13 cellular contexts compared by ENCODE assay signal in the genomic region with DNA sequence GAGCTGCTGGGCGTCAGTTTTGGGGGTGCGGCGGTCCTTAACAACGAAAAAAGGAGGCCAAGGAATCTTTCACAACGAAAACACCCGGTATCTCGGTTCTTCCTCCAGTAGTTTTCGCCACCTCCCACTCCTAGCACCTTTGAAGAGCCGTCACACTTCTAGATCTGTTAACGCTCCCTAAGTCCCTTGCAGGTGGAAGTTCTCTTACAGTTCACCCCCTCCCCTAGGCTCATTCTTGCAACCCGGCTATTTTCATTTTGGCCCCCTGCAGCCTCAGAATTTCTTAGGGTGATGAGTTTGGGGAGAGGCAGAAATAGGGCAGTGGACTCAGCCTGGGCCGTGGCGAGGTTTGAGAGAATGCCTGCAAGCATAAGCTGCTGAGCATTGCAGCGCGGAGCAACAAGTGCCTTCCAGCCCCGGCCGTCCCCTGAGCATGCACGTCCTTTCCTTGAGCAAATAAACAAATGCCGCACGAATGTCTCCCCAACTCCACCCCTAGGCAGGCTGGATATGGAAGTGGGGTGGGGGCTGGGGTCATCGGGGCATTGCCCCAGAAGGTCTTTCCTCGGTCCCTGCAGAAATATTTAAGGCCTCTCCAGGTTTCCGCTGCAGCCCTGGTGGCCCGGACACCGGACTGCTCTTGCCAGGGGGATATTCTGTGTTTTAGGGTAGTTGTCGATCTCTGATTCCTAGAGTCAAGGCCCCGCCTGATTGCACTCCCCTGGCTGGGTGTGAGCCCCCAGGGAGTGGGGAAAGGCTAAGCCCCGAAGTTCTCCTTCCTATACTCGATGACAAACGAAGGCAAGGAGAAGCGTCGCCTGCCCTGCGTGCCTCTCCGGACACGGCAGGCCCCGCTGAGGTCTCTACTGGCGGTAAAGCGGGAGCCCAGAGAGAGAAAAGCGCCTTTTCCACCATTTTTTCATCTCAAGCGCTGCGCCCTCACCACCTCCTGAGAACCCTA. TPM values are rescaled to one million over a fixed set of nuclear protein-coding genes. Genes with fewer than 3 reads are reported as not detected.
DNase-seq lines count a peak whose midpoint lies in the region; ATAC-seq and TF ChIP-seq lines count a peak whose summit lies in the region.
"Had no signal": no experiment of that assay in that cellular context is flagged by ENCODE, and none has a peak within 500 bp of the region (broad histone marks: within the 10 kb centered on the region; RNA-seq: fewer than 3 reads in every experiment).

No MANE protein-coding gene starts in this region.

- H3K36me3 ChIP-seq in cardiac muscle cell (no peaks in the 10 kb centered on the region), heart right ventricle (no peaks in the 10 kb centered on the region), iPS-18a (ENCODE audit: control insufficient read depth, low read depth, low read length) (no peaks in the 10 kb centered on the region), breast epithelium (no peaks in the 10 kb centered on the region)
- H3K36me3 ChIP-seq: thyroid gland had no signal

- TF ChIP-seq CTCF in cardiac muscle cell (IDR thresholded peaks at IDR 0.05; ENCODE audit: low read depth, low read length), result no peak
- TF ChIP-seq CTCF in heart right ventricle (IDR thresholded peaks at IDR 0.05), result no peak
- no peak for TF ChIP-seq CTCF in type B pancreatic cell (conservative IDR thresholded peaks at IDR 0.05)
- no peak for TF ChIP-seq CTCF in breast epithelium (IDR thresholded peaks at IDR 0.05)

- H3K9me3 Mint-ChIP-seq in activated CD8-positive, alpha-beta T cell treated with anti-CD3 and anti-CD28 coated beads, Interleukin-2, amount 10 ng/mL, durations not matched to agents 7 days and 5 days (ENCODE audit: insufficient read depth), result no peaks in the 10 kb centered on the region
- H3K9me3 Mint-ChIP-seq in type B pancreatic cell, result no peaks in the 10 kb centered on the region

- no peak overlapping the region for H3K27ac Mint-ChIP-seq in activated CD8-positive, alpha-beta T cell treated with anti-CD3 and anti-CD28 coated beads, Interleukin-2, amount 10 ng/mL, durations not matched to agents 7 days and 5 days
- H3K27ac Mint-ChIP-seq in type B pancreatic cell, result no peak overlapping the region

- H3K9ac ChIP-seq in iPS-18a (ENCODE audit: low read length), result peak overlapping the region; percentile 22

- POLR2A ChIA-PET in activated CD8-positive, alpha-beta T cell treated with anti-CD3 and anti-CD28 coated beads, Interleukin-2, amount 10 ng/mL, durations not matched to agents 7 days and 5 days (lab: Charles Lee), result no interaction called here
- POLR2A ChIA-PET in HEK293T (lab: Yijun Ruan, JAX), result no interaction called here

- intact Hi-C loops in heart right ventricle (cut with DNase I) (loop anchor here in 1 of 10 donors (5.0 kb wide), 1 partner anchor 1738 kb away; no protein-coding TSS in a partner anchor), breast epithelium (cut with DNase I; ENCODE audit: low total_unique reads) (no loop called here)

- peaks cover 2% of the 10 kb centered on the region for H3K36me3 Mint-ChIP-seq in activated CD8-positive, alpha-beta T cell treated with anti-CD3 and anti-CD28 coated beads, Interleukin-2, amount 10 ng/mL, durations not matched to agents 7 days and 5 days (ENCODE audit: low read depth)
- no peaks in the 10 kb centered on the region for H3K36me3 Mint-ChIP-seq in type B pancreatic cell

- 4% methylated on average over 41 of the region's 41 CpGs for WGBS in heart right ventricle, 2 donors

- H3K4me1 ChIP-seq in cardiac muscle cell (ENCODE audit: low read depth) (peaks cover 22% of the 10 kb centered on the region), heart right ventricle (peaks cover 8 to 75% (median 50%) of the 10 kb centered on the region in 9 donors), iPS-18a (ENCODE audit: control insufficient read depth, low read depth, low read length) (peaks cover 15% of the 10 kb centered on the region), breast epithelium (peaks cover 0 to 29% of the 10 kb centered on the region in 2 donors)

- H3K9me3 ChIP-seq in cardiac muscle cell (ENCODE audit: low read depth) (no peaks in the 10 kb centered on the region), heart right ventricle (no peaks in the 10 kb centered on the region), iPS-18a (ENCODE audit: control insufficient read depth, low read depth, low read length) (no peaks in the 10 kb centered on the region), breast epithelium (no peaks in the 10 kb centered on the region)
- H3K9me3 ChIP-seq: thyroid gland had no signal

- no peak overlapping the region for H3K27ac ChIP-seq in cardiac muscle cell
- H3K27ac ChIP-seq in heart right ventricle, result no peak overlapping the region
- H3K27ac ChIP-seq in iPS-18a (ENCODE audit: low read length), result no peak overlapping the region
- no peak overlapping the region for H3K27ac ChIP-seq in breast epithelium
- H3K27ac ChIP-seq: HL-60, thyroid gland had no signal

- H3K4me1 Mint-ChIP-seq in activated CD8-positive, alpha-beta T cell treated with anti-CD3 and anti-CD28 coated beads, Interleukin-2, amount 10 ng/mL, durations not matched to agents 7 days and 5 days (ENCODE audit: low read depth), result peaks cover 29% of the 10 kb centered on the region
- peaks cover 10% of the 10 kb centered on the region for H3K4me1 Mint-ChIP-seq in type B pancreatic cell (ENCODE audit: unreplicated experiment)

- peak overlapping the region; percentile 46 for H3K4me3 Mint-ChIP-seq in activated CD8-positive, alpha-beta T cell treated with anti-CD3 and anti-CD28 coated beads, Interleukin-2, amount 10 ng/mL, durations not matched to agents 7 days and 5 days
- H3K4me3 Mint-ChIP-seq in type B pancreatic cell, result peak overlapping the region; percentile 82

- ATAC-seq in heart right ventricle, result no peak
- peak; percentile 31 for ATAC-seq in activated CD8-positive, alpha-beta T cell treated with anti-CD3 and anti-CD28 coated beads, Interleukin-2, amount 10 ng/mL, durations not matched to agents 7 days and 5 days

- DNase-seq in cardiac muscle cell (ENCODE audit: low read depth in 1 of 2, low spot score in 1 of 2) (peak in 1 of 2 donors; percentile 63), heart right ventricle (no peak), type B pancreatic cell (ENCODE audit: extremely low spot score, unreplicated experiment) (no peak), breast epithelium (ENCODE audit: low spot score in 2 of 2) (no peak), HEK293T (ENCODE audit: extremely low spot score) (no peak), 8988T (no peak)
- no peak for DNase-seq in activated CD8-positive, alpha-beta T cell treated with anti-CD3 and anti-CD28 coated beads, Interleukin-2, amount 10 ng/mL, durations not matched to agents 7 days and 5 days
- DNase-seq: COR-L47, NCI-H2029 treated with DMSO at 0.1 percent for 48 hours, thyroid gland had no signal

- H3K27me3 ChIP-seq in cardiac muscle cell (peaks cover 100% of the 10 kb centered on the region), heart right ventricle (peaks cover 24 to 100% (median 100%) of the 10 kb centered on the region in 7 donors), iPS-18a (ENCODE audit: control insufficient read depth, insufficient read depth, low read length) (peaks cover 86% of the 10 kb centered on the region), breast epithelium (peaks cover 3 to 97% of the 10 kb centered on the region in 2 donors)

- H3K4me3 ChIP-seq in cardiac muscle cell (peak overlapping the region; percentile 27), heart right ventricle (peak overlapping the region in 5 of 10 donors; percentile 2 to 49 (median 45)), iPS-18a (ENCODE audit: low read length) (peak overlapping the region; percentile 84), breast epithelium (peak overlapping the region in 1 of 3 donors; percentile 62)

- H3K27me3 Mint-ChIP-seq in activated CD8-positive, alpha-beta T cell treated with anti-CD3 and anti-CD28 coated beads, Interleukin-2, amount 10 ng/mL, durations not matched to agents 7 days and 5 days (ENCODE audit: low read depth), result peaks cover 86% of the 10 kb centered on the region
- peaks cover 97% of the 10 kb centered on the region for H3K27me3 Mint-ChIP-seq in type B pancreatic cell

- no peak for TF ChIP-seq POLR2A in breast epithelium (IDR thresholded peaks at IDR 0.05)

- CTCF ChIA-PET in activated CD8-positive, alpha-beta T cell treated with anti-CD3 and anti-CD28 coated beads, Interleukin-2, amount 10 ng/mL, durations not matched to agents 7 days and 5 days (lab: Charles Lee), result no interaction called here
- CTCF ChIA-PET in HEK293T (lab: Yijun Ruan, JAX), result interaction anchor here (0.8 kb wide), 1 partner anchor 9 kb away, joined by 4 read pairs; no protein-coding TSS in a partner anchor

TF ChIP-seq in HEK293T, 16 proteins besides CTCF, POLR2A, EP300 and RAD21 (continues in another document):
- TF ChIP-seq FOXM1 (IDR thresholded peaks at IDR 0.05; ENCODE audit: borderline replicate concordance) (no peak), SP1 (IDR thresholded peaks at IDR 0.05) (no peak), ZNF384 (IDR thresholded peaks at IDR 0.05) (no peak), ELF4 (IDR thresholded peaks at IDR 0.05) (no peak), TARDBP (IDR thresholded peaks at IDR 0.05) (no peak), LEF1 (IDR thresholded peaks at IDR 0.05; ENCODE audit: borderline replicate concordance) (no peak), CTBP1 (IDR thresholded peaks at IDR 0.05; ENCODE audit: borderline replicate concordance) (no peak), FOXA1 (IDR thresholded peaks at IDR 0.05) (no peak), NFRKB (IDR thresholded peaks at IDR 0.05) (no peak), FOXK2 (IDR thresholded peaks at IDR 0.05) (no peak), L3MBTL2 (conservative IDR thresholded peaks at IDR 0.05) (no peak), HDGF (IDR thresholded peaks at IDR 0.05; ENCODE audit: borderline replicate concordance) (no peak), SUZ12 (IDR thresholded peaks at IDR 0.05) (no peak), ARNT (IDR thresholded peaks at IDR 0.05) (no peak)
- TF ChIP-seq, protein P1, sequence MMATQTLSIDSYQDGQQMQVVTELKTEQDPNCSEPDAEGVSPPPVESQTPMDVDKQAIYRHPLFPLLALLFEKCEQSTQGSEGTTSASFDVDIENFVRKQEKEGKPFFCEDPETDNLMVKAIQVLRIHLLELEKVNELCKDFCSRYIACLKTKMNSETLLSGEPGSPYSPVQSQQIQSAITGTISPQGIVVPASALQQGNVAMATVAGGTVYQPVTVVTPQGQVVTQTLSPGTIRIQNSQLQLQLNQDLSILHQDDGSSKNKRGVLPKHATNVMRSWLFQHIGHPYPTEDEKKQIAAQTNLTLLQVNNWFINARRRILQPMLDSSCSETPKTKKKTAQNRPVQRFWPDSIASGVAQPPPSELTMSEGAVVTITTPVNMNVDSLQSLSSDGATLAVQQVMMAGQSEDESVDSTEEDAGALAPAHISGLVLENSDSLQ (IDR thresholded peaks at IDR 0.05), result no peak

RNA-seq across cellular contexts. Expression of gene RFX4, which starts 1.6 kb away (rescaled TPM):
- total RNA-seq in cardiac muscle cell (not detected in 2 replicates), heart right ventricle (under 1 TPM in 2 of 10 donors, not detected in 8; 0.11 TPM), type B pancreatic cell (ENCODE audit: low replicate concordance) (0.29 and 25.4 TPM in 2 replicates), breast epithelium (under 1 TPM in 1 of 3 donors, not detected in 2; 0.64 TPM)
- polyA plus RNA-seq in cardiac muscle cell (not detected in 2 replicates), heart right ventricle (under 1 TPM in 1 of 2 donors, not detected in 1; 0.01 TPM)
- total RNA-seq in activated CD8-positive, alpha-beta T cell treated with anti-CD3 and anti-CD28 coated beads, Interleukin-2, amount 10 ng/mL, durations not matched to agents 7 days and 5 days, result not detected
- total RNA-seq: lung had no signal
- polyA plus RNA-seq: lung had no signal
